1 cellular context compared by ENCODE assay signal in the genomic region with DNA sequence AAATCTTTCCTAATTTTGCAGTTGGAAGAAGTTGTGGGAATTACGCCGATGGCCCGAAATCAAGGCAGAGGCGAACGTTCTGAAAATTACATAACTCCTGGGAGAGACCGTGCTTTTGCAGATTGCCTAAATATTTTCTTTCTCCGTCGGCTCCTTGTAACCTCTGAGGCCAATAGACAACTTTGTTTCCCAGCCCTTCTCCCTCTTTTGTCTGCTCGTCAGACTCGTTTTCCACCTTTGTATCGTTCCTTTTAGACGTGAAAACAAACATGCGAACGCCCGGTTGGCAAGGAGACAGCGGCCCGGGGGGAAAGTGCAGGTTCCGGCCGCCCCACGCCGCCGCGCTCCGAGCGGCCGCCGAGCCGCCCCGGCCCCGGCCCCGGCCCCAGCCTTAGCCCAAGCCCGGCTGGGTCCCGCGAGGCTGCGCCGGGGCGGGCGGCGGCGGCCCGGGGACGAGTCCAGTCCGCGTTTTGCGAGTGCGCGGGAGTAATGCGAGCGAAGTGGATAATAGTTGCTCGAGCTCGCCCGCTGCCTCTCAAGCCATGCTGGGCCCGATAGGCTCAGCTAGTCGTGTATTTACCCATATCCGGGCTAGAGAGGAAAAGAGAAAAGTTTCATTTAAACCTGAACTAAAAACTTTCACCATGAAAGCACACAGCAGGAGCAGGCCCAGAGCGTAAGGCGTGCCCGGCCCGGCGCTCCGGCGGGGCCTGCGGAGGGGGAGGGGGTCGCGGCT.
TF ChIP-seq lines count a peak whose summit lies in the region.

A gene (plus strand): TSS at position 538 of the 736 bp plus-strand sequence. CDS start 303 bp downstream, outside the sequence.

TF ChIP-seq in H1, 55 proteins besides CTCF, POLR2A, EP300 and RAD21 (continued from another document):
- TF ChIP-seq RBBP5 (IDR thresholded peaks at IDR 0.05; ENCODE audit: borderline replicate concordance, low read depth, low read length) (0 out of 2 replicates have a peak, but pooled peaks have one; percentile 53), EGR1 (IDR thresholded peaks at IDR 0.05; ENCODE audit: borderline replicate concordance, low read depth, low read length) (no peak), FOSL1 (IDR thresholded peaks at IDR 0.05; ENCODE audit: insufficient read depth, low read depth, low read length) (no peak), TAF1 (IDR thresholded peaks at IDR 0.05; ENCODE audit: low read depth, low read length) (peak; percentile 76), ASH2L (IDR thresholded peaks at IDR 0.05; ENCODE audit: low read length) (peak; percentile 63), TBP (IDR thresholded peaks at IDR 0.05; ENCODE audit: low read depth, low read length) (peak; percentile 33; the same call in 1 of the 2 replicates), TAF7 (optimal IDR thresholded peaks at IDR 0.05; ENCODE audit: borderline replicate concordance, low read depth, low read length) (peak; percentile 43), SIN3A (conservative IDR thresholded peaks at IDR 0.05 in 1 of 2, IDR thresholded peaks at IDR 0.05 in 1 of 2; ENCODE audit: low read depth in 1 of 2, low read length in 2 of 2) (peak in 1 of 2 experiments; percentile 36; a peak in 1 of 4 replicates), TEAD4 (IDR thresholded peaks at IDR 0.05; ENCODE audit: low read depth, low read length) (no peak), POLR2AphosphoS5 (IDR thresholded peaks at IDR 0.05; ENCODE audit: low read depth, low read length) (0 out of 2 replicates have a peak, but pooled peaks have one; percentile 37), CHD2 (IDR thresholded peaks at IDR 0.05; ENCODE audit: low read length) (peak; percentile 47; the same call in 1 of the 2 replicates), PHF8 (conservative IDR thresholded peaks at IDR 0.05; ENCODE audit: low read depth, low read length) (peak; percentile 50)
TF ChIP-seq in H1: peak in this region for 9.
